ENCODE assay signal across 16 cellular contexts in the genomic region with DNA sequence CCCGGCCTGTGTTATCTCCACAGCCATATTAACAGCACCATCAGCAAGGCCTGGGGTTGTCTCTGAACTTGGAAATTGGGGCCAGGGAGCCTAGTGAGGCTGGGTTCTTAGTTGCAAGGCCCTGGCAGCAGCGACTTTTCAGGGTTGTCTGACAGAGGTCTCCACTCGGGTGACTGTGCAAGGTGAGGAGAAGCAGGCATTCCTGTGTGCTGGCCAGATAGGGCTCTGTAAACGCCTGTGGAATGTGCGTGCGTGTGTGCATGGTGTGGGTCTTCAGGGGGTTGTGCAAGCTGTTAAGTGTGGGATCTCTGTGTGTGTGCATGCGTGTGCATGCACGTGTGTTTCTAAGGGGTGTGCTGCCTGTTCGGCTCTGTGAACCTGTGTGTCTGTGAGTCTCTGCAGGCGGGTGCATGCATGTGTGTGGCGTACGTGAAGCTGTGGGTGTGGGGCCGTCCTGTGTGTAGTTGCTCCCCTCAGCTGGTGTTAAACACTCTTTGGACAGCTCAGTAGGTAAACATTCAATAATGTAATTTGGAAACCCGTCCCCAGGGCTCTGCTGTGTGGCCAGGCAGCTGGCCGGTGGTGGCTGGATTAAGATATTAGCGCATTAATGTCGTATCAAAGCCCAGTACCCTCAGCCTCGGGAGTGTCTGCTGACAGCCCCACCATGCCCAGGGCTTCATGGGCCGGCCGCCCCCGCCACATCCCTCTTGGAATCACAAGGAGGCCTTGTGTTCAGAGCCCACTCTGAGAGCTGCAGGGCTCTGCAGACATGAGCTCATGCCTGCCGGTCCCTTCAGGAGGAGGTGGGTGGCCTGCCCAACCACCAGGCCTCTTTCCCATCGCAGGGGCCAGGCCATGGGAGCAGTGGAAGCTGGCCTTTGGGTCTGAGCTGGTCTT.
DNase-seq lines count a peak whose midpoint lies in the region; ATAC-seq and TF ChIP-seq lines count a peak whose summit lies in the region.
"Had no signal": no experiment of that assay in that cellular context is flagged by ENCODE, and none has a peak within 500 bp of the region (broad histone marks: within the 10 kb centered on the region; RNA-seq: fewer than 3 reads in every experiment).

No MANE protein-coding gene starts in this region.

- H4K5ac ChIP-seq in IMR-90 (ENCODE audit: low read depth, low read length), result no peak overlapping the region

- H3K27me3 ChIP-seq in IMR-90 (ENCODE audit: control insufficient read depth, insufficient read depth, low read length) (no peaks in the 10 kb centered on the region), tibial artery (peaks cover 0 to 6% of the 10 kb centered on the region in 2 donors)

- dilution Hi-C loops in IMR-90 (cut with HindIII; ENCODE audit: low sequenced_read_pairs, unreplicated experiment), result no loop called here

- no peaks in the 10 kb centered on the region for H3K4me1 ChIP-seq in IMR-90 (ENCODE audit: control insufficient read depth, insufficient read depth, low read length)
- peaks cover 0 to 6% (median 1%) of the 10 kb centered on the region in 4 donors for H3K4me1 ChIP-seq in tibial artery

- no TSS peak for BruUV-seq in IMR-90 (replicated peaks; lab: Mats Ljungman, UMichigan)

- POLR2A ChIA-PET in IMR-90 (lab: Charles Lee; ENCODE audit: unreplicated experiment), result no interaction called here

- H4K8ac ChIP-seq in IMR-90 (ENCODE audit: low read depth in 2 of 2, low read length in 2 of 2), result no peak overlapping the region

- H3K9me1 ChIP-seq in IMR-90 (ENCODE audit: insufficient read depth, low read length), result no peaks in the 10 kb centered on the region

- WGBS in IMR-90 (ENCODE audit: extremely low coverage in 2 of 2, insufficient read length in 1 of 2), 2 experiments, result 30% methylated on average over 7 of the region's 23 CpGs; no CpG with 5 or more reads in 1 of the 2 experiments

- H2BK5ac ChIP-seq in IMR-90 (ENCODE audit: low read depth, low read length, poor library complexity, severe bottlenecking), result no peak overlapping the region

- H3K4ac ChIP-seq in IMR-90 (ENCODE audit: low read depth, low read length), result no peak overlapping the region

- H4K91ac ChIP-seq in IMR-90 (ENCODE audit: insufficient read depth, low read depth, low read length), result no peak overlapping the region

- intact Hi-C loops in IMR-90 (cut with micrococcal nuclease) (no loop called here), tibial artery (cut with DNase I; ENCODE audit: low total_unique reads) (no loop called here)

- H3K4me3 ChIP-seq in IMR-90 (ENCODE audit: insufficient read depth, low read depth, low read length) (no peak overlapping the region), choroid plexus epithelial cell (ENCODE audit: low read depth, low read length) (no peak overlapping the region), tibial artery (no peak overlapping the region)

- TF ChIP-seq POLR2A in IMR-90 (IDR thresholded peaks at IDR 0.05; ENCODE audit: low read depth, low read length), result no peak

- no peak overlapping the region for H2BK120ac ChIP-seq in IMR-90 (ENCODE audit: low read depth, low read length)

- H2AK9ac ChIP-seq in IMR-90 (replicated peaks; ENCODE audit: low read depth, low read length, poor library complexity), result no peak overlapping the region

- no peak for TF ChIP-seq RAD21 in IMR-90 (IDR thresholded peaks at IDR 0.05; ENCODE audit: low read length)

- H3K56ac ChIP-seq in IMR-90 (ENCODE audit: extremely low read depth, insufficient read depth, low read length), result no peak overlapping the region

- no peak overlapping the region for H2BK20ac ChIP-seq in IMR-90 (ENCODE audit: low read depth, low read length)

- H2BK15ac ChIP-seq in IMR-90 (ENCODE audit: low read depth, low read length), result no peak overlapping the region

- H2AFZ ChIP-seq in IMR-90 (replicated peaks; ENCODE audit: low read length, poor library complexity), result peak overlapping the region; percentile 43

- ATAC-seq in IMR-90 (ENCODE audit: low read depth) (no peak), HG02981 (IDR thresholded peaks at IDR 0.05; ENCODE audit: unreplicated experiment) (no peak), HG03095 (IDR thresholded peaks at IDR 0.05; ENCODE audit: unreplicated experiment) (no peak)
- ATAC-seq: Right ventricle myocardium inferior had no signal

- CTCF ChIA-PET in IMR-90 (lab: Yijun Ruan, JAX), result no interaction called here

- no peak overlapping the region for H3K18ac ChIP-seq in IMR-90 (ENCODE audit: low read depth, low read length)

- H2AK5ac ChIP-seq in IMR-90 (ENCODE audit: low read depth, low read length), result no peak overlapping the region

- H3K27ac ChIP-seq in IMR-90 (ENCODE audit: insufficient read depth, low read length) (no peak overlapping the region), tibial artery (no peak overlapping the region)

- TF ChIP-seq CTCF in IMR-90 (conservative IDR thresholded peaks at IDR 0.05; ENCODE audit: low read depth, low read length), result no peak
- no peak for TF ChIP-seq CTCF in choroid plexus epithelial cell (conservative IDR thresholded peaks at IDR 0.05; ENCODE audit: low read depth, low read length)
- TF ChIP-seq CTCF in tibial artery (IDR thresholded peaks at IDR 0.05), result no peak

- in situ Hi-C loops in IMR-90 (cut with MboI; ENCODE audit: low sequenced_read_pairs), result no loop called here

- no peak overlapping the region for H3K4me2 ChIP-seq in IMR-90 (ENCODE audit: low read depth, low read length)

- H3K9ac ChIP-seq in IMR-90 (ENCODE audit: low read depth, low read length), result no peak overlapping the region

- no peak overlapping the region for H3K23ac ChIP-seq in IMR-90 (ENCODE audit: low read depth, low read length)

- no peaks in the 10 kb centered on the region for H3K9me3 ChIP-seq in IMR-90 (ENCODE audit: control insufficient read depth, insufficient read depth, low read length)
- H3K9me3 ChIP-seq in tibial artery, result no peaks in the 10 kb centered on the region

- H3K14ac ChIP-seq in IMR-90 (replicated peaks; ENCODE audit: low read depth, low read length), result no peak overlapping the region

- no peaks in the 10 kb centered on the region for H3K79me1 ChIP-seq in IMR-90 (ENCODE audit: low read depth in 1 of 2, low read length in 2 of 2)

- DNase-seq in IMR-90 (no peak), choroid plexus epithelial cell (ENCODE audit: low read depth) (peak; percentile 26), mesenteric fat pad (ENCODE audit: low spot score) (peak; percentile 62), tibial artery (peak; percentile 12 to 46), NCI-H69 (lab: John Stamatoyannopoulos, UW) (no peak), NCI-H1105 (lab: John Stamatoyannopoulos, UW) (no peak)
- DNase-seq: Calu3; CD4-positive, CD25-positive, alpha-beta regulatory T cell; DMS53; NCI-H187 treated with DMSO at 0.1 percent for 48 hours; NCI-H2171; NCI-H446; NCI-H748 treated with DMSO at 0.1 percent for 48 hours had no signal

- no peaks in the 10 kb centered on the region for H4K20me1 ChIP-seq in IMR-90 (ENCODE audit: insufficient read depth, low read length)

- H3K36me3 ChIP-seq in IMR-90 (ENCODE audit: control insufficient read depth, insufficient read depth, low read length), result no peaks in the 10 kb centered on the region
- no peaks in the 10 kb centered on the region for H3K36me3 ChIP-seq in tibial artery

TF ChIP-seq in IMR-90, 13 proteins besides CTCF, POLR2A, EP300 and RAD21:
- TF ChIP-seq MXI1 (IDR thresholded peaks at IDR 0.05; ENCODE audit: borderline replicate concordance, low read depth, low read length) (no peak), CHD1 (IDR thresholded peaks at IDR 0.05; ENCODE audit: low read depth, low read length) (no peak), BHLHE40 (IDR thresholded peaks at IDR 0.05; ENCODE audit: low read depth, low read length) (no peak), RCOR1 (IDR thresholded peaks at IDR 0.05; ENCODE audit: insufficient replicate concordance, low read length) (no peak), ELK1 (IDR thresholded peaks at IDR 0.05; ENCODE audit: borderline replicate concordance, low read depth, low read length) (no peak)

Comparison
In these comparisons a context has a peak if more than half of its experiments do, and no peak if none do; other contexts are left out.
1. DNase-seq: peak in choroid plexus epithelial cell (single experiment), mesenteric fat pad (single experiment) and tibial artery (2 of 2); none in IMR-90 (single experiment), NCI-H69 (single experiment) and NCI-H1105 (single experiment).